Comparison of ENCODE assay signal across 1 cellular context in genomic region chr12:46785413-46785812, GRCh38.
TF ChIP-seq lines count a peak whose summit lies in the region.

No MANE protein-coding gene starts in this region.

TF ChIP-seq in HepG2, 621 proteins besides CTCF, POLR2A, EP300 and RAD21:
- TF ChIP-seq RCOR2 (CRISPR knock-in tag; IDR thresholded peaks at IDR 0.05): no peak
- TF ChIP-seq, protein P1, sequence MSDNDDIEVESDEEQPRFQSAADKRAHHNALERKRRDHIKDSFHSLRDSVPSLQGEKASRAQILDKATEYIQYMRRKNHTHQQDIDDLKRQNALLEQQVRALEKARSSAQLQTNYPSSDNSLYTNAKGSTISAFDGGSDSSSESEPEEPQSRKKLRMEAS (IDR thresholded peaks at IDR 0.05): no peak
- no peak for TF ChIP-seq ZNF839 (CRISPR knock-in tag; IDR thresholded peaks at IDR 0.05; ENCODE audit: borderline replicate concordance)
- TF ChIP-seq GMEB1 (CRISPR knock-in tag; IDR thresholded peaks at IDR 0.05; ENCODE audit: borderline replicate concordance): no peak
- TF ChIP-seq TCF7 (IDR thresholded peaks at IDR 0.05; ENCODE audit: low read depth): no peak
- TF ChIP-seq PHF20 (CRISPR knock-in tag; IDR thresholded peaks at IDR 0.05): no peak
- TF ChIP-seq ZKSCAN1 (IDR thresholded peaks at IDR 0.05; ENCODE audit: low read length): no peak
- no peak for TF ChIP-seq CBX5 (CRISPR knock-in tag; IDR thresholded peaks at IDR 0.05; ENCODE audit: borderline replicate concordance)
- TF ChIP-seq HDAC1 (CRISPR knock-in tag; IDR thresholded peaks at IDR 0.05): no peak
- no peak for TF ChIP-seq UBTF (CRISPR knock-in tag; IDR thresholded peaks at IDR 0.05)
